Comparison of ENCODE assay signal across 16 cellular contexts in genomic region chr19:8426283-8426682, GRCh38. TPM values are rescaled to one million over a fixed set of nuclear protein-coding genes. Genes with fewer than 3 reads are reported as not detected.
DNase-seq lines count a peak whose midpoint lies in the region; ATAC-seq and TF ChIP-seq lines count a peak whose summit lies in the region.
"Had no signal": no experiment of that assay in that cellular context is flagged by ENCODE, and none has a peak within 500 bp of the region (broad histone marks: within the 10 kb centered on the region; RNA-seq: fewer than 3 reads in every experiment).

No MANE protein-coding gene starts in this region.

- no peaks in the 10 kb centered on the region for H3K79me1 ChIP-seq in H9 (ENCODE audit: insufficient read depth, low read depth, low read length, poor library complexity, severe bottlenecking)

- DNase-seq in H9 (no peak), Karpas-422 (peak; percentile 29), nephron progenitor cell (no peak), upper lobe of right lung (no peak)
- no peak for DNase-seq in stimulated activated effector memory CD8-positive, alpha-beta T cell treated with anti-CD3 and anti-CD28 coated beads, Interleukin-12 subunit alpha, Interleukin-12 subunit beta, amount 100 ng/mL, for 72 hours (ENCODE audit: low spot score in 2 of 2)
- no peak for DNase-seq in naive thymus-derived CD4-positive, alpha-beta T cell
- DNase-seq: 8988T; Calu3; CD4-positive, alpha-beta memory T cell; DMS79 treated with DMSO at 0.1 percent for 48 hours; GF-D8 had no signal

- no peak overlapping the region for H2AFZ ChIP-seq in H9 (ENCODE audit: low read length)
- H2AFZ ChIP-seq in Karpas-422 (ENCODE audit: low read length), result no peak overlapping the region

- no peak overlapping the region for H2BK12ac ChIP-seq in H9 (ENCODE audit: insufficient read length, low read depth, low read length)

- H3K4me1 ChIP-seq in H9 (ENCODE audit: insufficient read depth, low read length) (no peaks in the 10 kb centered on the region), Karpas-422 (ENCODE audit: low read length) (no peaks in the 10 kb centered on the region), upper lobe of right lung (peaks cover 14% of the 10 kb centered on the region)
- H3K4me1 ChIP-seq in naive thymus-derived CD4-positive, alpha-beta T cell (ENCODE audit: control insufficient read depth in 2 of 2, insufficient read depth in 2 of 2, low read length in 2 of 2), result no peaks in the 10 kb centered on the region

- H2BK15ac ChIP-seq in H9 (ENCODE audit: low read depth, low read length), result no peak overlapping the region; the same call in 1 of the 2 replicates

- WGBS in H9 (ENCODE audit: extremely low coverage, insufficient read length, low lambda C conversion rate), result no CpG with 5 or more reads among the region's 7 CpGs

- H3K9me3 ChIP-seq in H9 (ENCODE audit: control insufficient read depth, low read depth, low read length), result no peaks in the 10 kb centered on the region
- H3K9me3 ChIP-seq in Karpas-422 (ENCODE audit: low read length), result no peaks in the 10 kb centered on the region
- H3K9me3 ChIP-seq in naive thymus-derived CD4-positive, alpha-beta T cell (ENCODE audit: control insufficient read depth in 2 of 3, low read length in 3 of 3), result no peaks in the 10 kb centered on the region
- no peaks in the 10 kb centered on the region for H3K9me3 ChIP-seq in upper lobe of right lung
- H3K9me3 ChIP-seq: BLaER1, HAP-1 had no signal

- no peaks in the 10 kb centered on the region for H4K20me1 ChIP-seq in H9 (ENCODE audit: control insufficient read depth, insufficient read depth, insufficient read length)
- H4K20me1 ChIP-seq in Karpas-422 (ENCODE audit: insufficient read depth, low read depth, low read length), result no peaks in the 10 kb centered on the region
- H4K20me1 ChIP-seq: BLaER1 had no signal

- H2AK5ac ChIP-seq in H9 (ENCODE audit: insufficient read length, low read length), result no peak overlapping the region

- H4K5ac ChIP-seq in H9 (ENCODE audit: insufficient read length, low read depth, low read length), result no peak overlapping the region

- H3K4me3 ChIP-seq in Karpas-422 (ENCODE audit: low read length), result no peak overlapping the region
- no peak overlapping the region for H3K4me3 ChIP-seq in naive thymus-derived CD4-positive, alpha-beta T cell (ENCODE audit: low read length)
- no peak overlapping the region for H3K4me3 ChIP-seq in upper lobe of right lung
- H3K4me3 ChIP-seq: BLaER1, HAP-1 had no signal

- H3K27me3 Mint-ChIP-seq in H9 (ENCODE audit: low read depth) (no peaks in the 10 kb centered on the region), nephron progenitor cell (ENCODE audit: low read depth, poor library complexity) (no peaks in the 10 kb centered on the region)
- H3K27me3 Mint-ChIP-seq in naive thymus-derived CD4-positive, alpha-beta T cell, result no peaks in the 10 kb centered on the region
- H3K27me3 Mint-ChIP-seq: CD4-positive, alpha-beta memory T cell had no signal

- H3K4me2 ChIP-seq in H9 (ENCODE audit: insufficient read depth, insufficient read length, low read length) (no peak overlapping the region), Karpas-422 (ENCODE audit: low read depth, low read length, poor library complexity, severe bottlenecking) (no peak overlapping the region)
- H3K4me2 ChIP-seq: BLaER1 had no signal

- no peak overlapping the region for H3K27ac ChIP-seq in H9 (ENCODE audit: insufficient read length, low read depth, low read length)
- no peak overlapping the region for H3K27ac ChIP-seq in Karpas-422 (ENCODE audit: low read length)
- H3K27ac ChIP-seq in naive thymus-derived CD4-positive, alpha-beta T cell (ENCODE audit: low read depth, low read length), result no peak overlapping the region
- H3K27ac ChIP-seq in upper lobe of right lung, result no peak overlapping the region
- H3K27ac ChIP-seq: BLaER1, HL-60 had no signal

- H3K27me3 ChIP-seq in H9 (ENCODE audit: insufficient read depth, low read length), result no peaks in the 10 kb centered on the region
- H3K27me3 ChIP-seq in Karpas-422 (ENCODE audit: low read length), result no peaks in the 10 kb centered on the region
- H3K27me3 ChIP-seq in naive thymus-derived CD4-positive, alpha-beta T cell (ENCODE audit: control insufficient read depth in 2 of 2, insufficient read depth in 2 of 2, low read length in 2 of 2), result no peaks in the 10 kb centered on the region
- no peaks in the 10 kb centered on the region for H3K27me3 ChIP-seq in upper lobe of right lung
- H3K27me3 ChIP-seq: BLaER1 had no signal

- no peak for ATAC-seq in stimulated activated effector memory CD8-positive, alpha-beta T cell treated with anti-CD3 and anti-CD28 coated beads, Interleukin-12 subunit alpha, Interleukin-12 subunit beta, amount 100 ng/mL, for 72 hours
- ATAC-seq in HG02970 (IDR thresholded peaks at IDR 0.05; ENCODE audit: low FRiP score, unreplicated experiment) (no peak), upper lobe of right lung (no peak)
- no peak for ATAC-seq in naive thymus-derived CD4-positive, alpha-beta T cell

- no peak overlapping the region for H4K91ac ChIP-seq in H9 (ENCODE audit: insufficient read length, low read depth, low read length)

- peaks cover 4 to 15% (median 5%) of the 10 kb centered on the region in 3 experiments; a peak in 5 of 7 replicates for H3K36me3 Mint-ChIP-seq in H9 (ENCODE audit: insufficient read depth in 1 of 3, low read depth in 3 of 3)
- H3K36me3 Mint-ChIP-seq in nephron progenitor cell (ENCODE audit: low read depth), result peaks cover 14% of the 10 kb centered on the region
- H3K36me3 Mint-ChIP-seq in stimulated activated effector memory CD8-positive, alpha-beta T cell treated with anti-CD3 and anti-CD28 coated beads, Interleukin-12 subunit alpha, Interleukin-12 subunit beta, amount 100 ng/mL, for 72 hours, result peaks cover 30% of the 10 kb centered on the region
- peaks cover 0 to 24% (median 4%) of the 10 kb centered on the region in 5 donors for H3K36me3 Mint-ChIP-seq in naive thymus-derived CD4-positive, alpha-beta T cell

- H3K9me2 ChIP-seq in Karpas-422 (replicated peaks; ENCODE audit: insufficient read depth, low read length), result no peaks in the 10 kb centered on the region

- H3K23me2 ChIP-seq in H9 (ENCODE audit: insufficient read length, low read depth, low read length, poor library complexity, severe bottlenecking), result no peaks in the 10 kb centered on the region

- TF ChIP-seq CTCF in H9 (conservative IDR thresholded peaks at IDR 0.05), result no peak
- TF ChIP-seq CTCF in nephron progenitor cell (IDR thresholded peaks at IDR 0.05), result no peak
- TF ChIP-seq CTCF in upper lobe of right lung (IDR thresholded peaks at IDR 0.05), result no peak

- H2BK20ac ChIP-seq in H9 (ENCODE audit: low read depth, low read length, poor library complexity, severe bottlenecking), result no peak overlapping the region

- H3K9me3 Mint-ChIP-seq in H9 (no peaks in the 10 kb centered on the region; a peak in 1 of 5 replicates), nephron progenitor cell (no peaks in the 10 kb centered on the region)
- H3K9me3 Mint-ChIP-seq in stimulated activated effector memory CD8-positive, alpha-beta T cell treated with anti-CD3 and anti-CD28 coated beads, Interleukin-12 subunit alpha, Interleukin-12 subunit beta, amount 100 ng/mL, for 72 hours, result no peaks in the 10 kb centered on the region
- peaks cover 0 to 1% (median 0%) of the 10 kb centered on the region in 11 donors for H3K9me3 Mint-ChIP-seq in naive thymus-derived CD4-positive, alpha-beta T cell
- H3K9me3 Mint-ChIP-seq: CD4-positive, alpha-beta memory T cell had no signal

- POLR2A ChIA-PET in naive thymus-derived CD4-positive, alpha-beta T cell (lab: Charles Lee), result no interaction called here

- no peak overlapping the region for H3K23ac ChIP-seq in H9 (ENCODE audit: insufficient read length, low read depth, low read length)

- H3K4me3 Mint-ChIP-seq in H9 (peak overlapping the region in 1 of 2 experiments; percentile 21; a peak in 1 of 5 replicates), nephron progenitor cell (no peak overlapping the region)
- H3K4me3 Mint-ChIP-seq in stimulated activated effector memory CD8-positive, alpha-beta T cell treated with anti-CD3 and anti-CD28 coated beads, Interleukin-12 subunit alpha, Interleukin-12 subunit beta, amount 100 ng/mL, for 72 hours, result no peak overlapping the region
- no peak overlapping the region for H3K4me3 Mint-ChIP-seq in naive thymus-derived CD4-positive, alpha-beta T cell
- H3K4me3 Mint-ChIP-seq: CD14-positive monocyte; CD4-positive, alpha-beta memory T cell had no signal

- no peak overlapping the region for H3K18ac ChIP-seq in H9 (ENCODE audit: insufficient read length, low read depth, low read length)

- no peak overlapping the region for H4K8ac ChIP-seq in H9 (replicated peaks; ENCODE audit: insufficient read length, low read depth, low read length)

- CTCF ChIA-PET in naive thymus-derived CD4-positive, alpha-beta T cell (lab: Charles Lee), result interaction anchor here (1.7 kb wide), 1 partner anchor 71 kb away, joined by 3 read pairs; no protein-coding TSS in a partner anchor

- no peak overlapping the region for H2BK120ac ChIP-seq in H9 (ENCODE audit: low read depth, low read length, poor library complexity, severe bottlenecking)

- no peak overlapping the region for H2BK5ac ChIP-seq in H9 (ENCODE audit: insufficient read length, low read length)

- intact Hi-C loops in naive thymus-derived CD4-positive, alpha-beta T cell (cut with micrococcal nuclease), result no loop called here
- intact Hi-C loops in upper lobe of right lung (cut with DNase I), result no loop called here

- H3K27ac Mint-ChIP-seq in H9 (peak overlapping the region; percentile 12 to 56 (median 28); a peak in 3 of 7 replicates), nephron progenitor cell (peak overlapping the region; percentile 91)
- H3K27ac Mint-ChIP-seq in stimulated activated effector memory CD8-positive, alpha-beta T cell treated with anti-CD3 and anti-CD28 coated beads, Interleukin-12 subunit alpha, Interleukin-12 subunit beta, amount 100 ng/mL, for 72 hours, result peak overlapping the region; percentile 29
- no peak overlapping the region for H3K27ac Mint-ChIP-seq in naive thymus-derived CD4-positive, alpha-beta T cell

- H3K4ac ChIP-seq in H9 (ENCODE audit: low read depth, low read length), result no peak overlapping the region

- no peak overlapping the region for H3K14ac ChIP-seq in H9 (ENCODE audit: insufficient read depth, low read length)

- no peak overlapping the region for H3K9ac ChIP-seq in H9 (ENCODE audit: extremely low read depth, insufficient read length, low read length)
- no peak overlapping the region for H3K9ac ChIP-seq in Karpas-422 (ENCODE audit: low read length)
- H3K9ac ChIP-seq: BLaER1 had no signal

- no peaks in the 10 kb centered on the region for H3K36me3 ChIP-seq in Karpas-422 (ENCODE audit: insufficient read depth, low read length)
- peaks cover 0 to 25% (median 5%) of the 10 kb centered on the region in 3 experiments for H3K36me3 ChIP-seq in naive thymus-derived CD4-positive, alpha-beta T cell (ENCODE audit: control insufficient read depth in 2 of 3, insufficient read depth in 3 of 3, low read length in 3 of 3)
- peaks cover 21% of the 10 kb centered on the region for H3K36me3 ChIP-seq in upper lobe of right lung
- H3K36me3 ChIP-seq: HAP-1 had no signal

- H3K79me2 ChIP-seq in H9 (ENCODE audit: insufficient read depth, low read length) (no peaks in the 10 kb centered on the region), Karpas-422 (ENCODE audit: low read length) (no peaks in the 10 kb centered on the region)

- no peak overlapping the region for H3K56ac ChIP-seq in H9 (ENCODE audit: insufficient read length, low read depth, low read length)

- H3K4me1 Mint-ChIP-seq in H9, result peaks cover 0 to 4% of the 10 kb centered on the region in 2 experiments; a peak in 1 of 4 replicates
- H3K4me1 Mint-ChIP-seq in nephron progenitor cell, result peaks cover 27% of the 10 kb centered on the region
- H3K4me1 Mint-ChIP-seq in stimulated activated effector memory CD8-positive, alpha-beta T cell treated with anti-CD3 and anti-CD28 coated beads, Interleukin-12 subunit alpha, Interleukin-12 subunit beta, amount 100 ng/mL, for 72 hours, result peaks cover 4% of the 10 kb centered on the region
- H3K4me1 Mint-ChIP-seq in naive thymus-derived CD4-positive, alpha-beta T cell, result peaks cover 0 to 6% (median 0%) of the 10 kb centered on the region in 7 donors
- H3K4me1 Mint-ChIP-seq: CD4-positive, alpha-beta memory T cell had no signal

- no peak overlapping the region for H3T11ph ChIP-seq in H9 (ENCODE audit: low read length)

RNA-seq across cellular contexts. Expression of gene MARCHF2, which starts 13.2 kb away (rescaled TPM):
- total RNA-seq in H9 (2021) (23.1 and 27.5 TPM in 2 replicates), upper lobe of right lung (58.7 TPM)
- total RNA-seq in Karpas-422 (2014; rRNA removed; shearing (Covaris generic); ENCODE audit: low replicate concordance), result 10.1 and 31.2 TPM in 2 replicates
- 10 to 100 TPM; 18.0 to 42.1 (median 23.4) TPM for total RNA-seq in naive thymus-derived CD4-positive, alpha-beta T cell
- polyA plus RNA-seq in naive thymus-derived CD4-positive, alpha-beta T cell, result 10 to 100 TPM; 23.2 to 41.4 TPM

RNA-seq across cellular contexts. Expression of gene HNRNPM, which starts 18.5 kb away (rescaled TPM):
- total RNA-seq in H9 (2021) (458 and 468 TPM in 2 replicates), upper lobe of right lung (131 TPM)
- 34.4 and 94.9 TPM in 2 replicates for total RNA-seq in Karpas-422 (2014; rRNA removed; shearing (Covaris generic); ENCODE audit: low replicate concordance)
- 100 to 1,000 TPM; 175 to 280 (median 272) TPM for total RNA-seq in naive thymus-derived CD4-positive, alpha-beta T cell
- polyA plus RNA-seq in naive thymus-derived CD4-positive, alpha-beta T cell, result 100 to 1,000 TPM; 210 to 378 TPM

RNA-seq across cellular contexts. Expression of gene RAB11B, which starts 36.1 kb away (rescaled TPM):
- total RNA-seq in H9 (2021), result 106 and 107 TPM in 2 replicates
- total RNA-seq in Karpas-422 (2014; rRNA removed; shearing (Covaris generic); ENCODE audit: low replicate concordance), result 23.7 and 42.9 TPM in 2 replicates
- total RNA-seq in naive thymus-derived CD4-positive, alpha-beta T cell, result 100 to 1,000 TPM in 3 of 5 experiments, 10 to 100 TPM in 2; 77.4 to 113 (median 103) TPM
- 10 to 100 TPM; 53.1 to 63.8 TPM for polyA plus RNA-seq in naive thymus-derived CD4-positive, alpha-beta T cell
- total RNA-seq in upper lobe of right lung, result 114 TPM

Comparison
In these comparisons a context has a peak if more than half of its experiments do, and no peak if none do; other contexts are left out.
1. H3K27ac Mint-ChIP-seq: peak in H9 (3 of 3), nephron progenitor cell (single experiment) and stimulated activated effector memory CD8-positive, alpha-beta T cell treated with anti-CD3 and anti-CD28 coated beads, Interleukin-12 subunit alpha, Interleukin-12 subunit beta, amount 100 ng/mL, for 72 hours (single experiment); none in naive thymus-derived CD4-positive, alpha-beta T cell (0 of 9).